In the genomic region with DNA sequence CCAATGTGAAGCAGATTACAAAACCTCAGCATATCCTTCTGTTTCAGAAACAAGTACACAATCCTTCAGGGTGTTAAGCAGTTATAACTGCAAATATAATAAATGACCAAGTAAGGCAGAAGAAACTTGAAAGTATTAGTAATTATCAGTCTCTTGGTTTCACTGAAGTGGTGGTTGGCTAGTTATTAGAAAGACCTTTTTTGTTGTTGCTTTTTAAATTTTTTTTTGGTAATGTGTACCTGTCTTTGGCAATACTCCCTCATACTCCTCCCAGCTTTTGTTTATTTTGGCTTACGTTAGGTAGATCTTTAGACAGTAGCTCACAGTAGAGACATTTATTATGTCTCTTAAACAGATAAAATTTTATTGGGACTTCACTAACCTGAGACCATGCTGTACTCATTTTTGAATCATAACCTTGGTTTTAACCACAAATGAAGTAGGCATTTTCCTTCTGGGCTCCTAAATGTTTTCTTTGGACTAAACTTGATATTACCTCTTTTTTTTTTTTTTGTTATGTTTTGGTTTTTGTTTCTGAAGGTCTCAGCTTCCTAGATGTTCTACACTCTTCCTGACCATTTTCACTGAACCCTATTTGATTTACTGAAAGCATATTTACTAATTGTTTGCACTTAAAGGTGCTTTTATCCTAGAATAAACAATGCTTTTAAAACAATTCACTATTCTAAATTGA, we compare ENCODE assay signal across 8 cellular contexts. TPM values are rescaled to one million over a fixed set of nuclear protein-coding genes. Genes with fewer than 3 reads are reported as not detected.
DNase-seq lines count a peak whose midpoint lies in the region; ATAC-seq, FAIRE-seq and TF ChIP-seq lines count a peak whose summit lies in the region.

No MANE protein-coding gene starts in this region.

- peak overlapping the region; percentile 87 for H3K27ac Mint-ChIP-seq in astrocyte (ENCODE audit: unreplicated experiment)

- ATAC-seq in GM19452 (IDR thresholded peaks at IDR 0.05; ENCODE audit: unreplicated experiment) (peak; percentile 70), HG03354 (IDR thresholded peaks at IDR 0.05; ENCODE audit: poor library complexity, severe bottlenecking, unreplicated experiment) (peak; percentile 68)

- H3K36me3 ChIP-seq in astrocyte (ENCODE audit: insufficient read depth, low read length) (no peaks in the 10 kb centered on the region), osteoblast (ENCODE audit: insufficient read depth, low read length) (no peaks in the 10 kb centered on the region), prostate gland (no peaks in the 10 kb centered on the region), spleen (no peaks in the 10 kb centered on the region)

- H3K79me2 ChIP-seq in astrocyte (ENCODE audit: insufficient read depth, low read length) (peaks cover 90% of the 10 kb centered on the region), osteoblast (ENCODE audit: insufficient read depth, low read length) (peaks cover 71% of the 10 kb centered on the region)

- intact Hi-C loops in prostate gland (cut with DNase I) = no loop called here
- intact Hi-C loops in cardiac septum (cut with DNase I) = no loop called here
- intact Hi-C loops in spleen (cut with DNase I; ENCODE audit: low total_unique reads) = no loop called here

- H3K27ac ChIP-seq in astrocyte (ENCODE audit: low read depth, low read length) = peak overlapping the region; percentile 94
- H3K27ac ChIP-seq in osteoblast (ENCODE audit: low read depth, low read length) = peak overlapping the region; percentile 83
- H3K27ac ChIP-seq in prostate gland = peak overlapping the region in 1 of 2 donors; percentile 33
- peak overlapping the region in 3 of 8 donors; percentile 24 to 36 (median 24) for H3K27ac ChIP-seq in spleen

- TF ChIP-seq POLR2A in prostate gland (IDR thresholded peaks at IDR 0.05) (no peak), spleen (IDR thresholded peaks at IDR 0.05) (no peak)

- 10% methylated on average over 1 of the region's 1 CpG for WGBS in prostate gland
- WGBS in spleen, 5 donors = 0 to 70% (median 40%) methylated on average over 1 of the region's 1 CpG

- H3K27me3 ChIP-seq in astrocyte (ENCODE audit: insufficient read depth, low read length) (no peaks in the 10 kb centered on the region), osteoblast (ENCODE audit: insufficient read depth, low read length) (no peaks in the 10 kb centered on the region), prostate gland (replicated peaks; ENCODE audit: insufficient read depth) (no peaks in the 10 kb centered on the region), spleen (replicated peaks in 1 of 7) (no peaks in the 10 kb centered on the region)

- peaks cover 41% of the 10 kb centered on the region for H3K4me1 Mint-ChIP-seq in astrocyte (ENCODE audit: low read depth, unreplicated experiment)

- peak; percentile 84 for DNase-seq in astrocyte (ENCODE audit: low read depth)
- no peak for DNase-seq in osteoblast (ENCODE audit: insufficient read length, low spot score, missing footprints)
- DNase-seq in prostate gland (ENCODE audit: low spot score) = no peak
- DNase-seq in cardiac septum (ENCODE audit: low spot score) = no peak
- no peak for DNase-seq in spleen
- no peak for DNase-seq in SW480 (ENCODE audit: low spot score)

- H3K9me3 ChIP-seq in astrocyte (ENCODE audit: insufficient read depth, low read depth, low read length) (no peaks in the 10 kb centered on the region), osteoblast (ENCODE audit: low read depth, low read length) (no peaks in the 10 kb centered on the region), prostate gland (no peaks in the 10 kb centered on the region), spleen (no peaks in the 10 kb centered on the region)

- H3K4me3 ChIP-seq in astrocyte (ENCODE audit: insufficient read depth, low read depth, low read length) (peak overlapping the region; percentile 21), osteoblast (ENCODE audit: insufficient read depth, low read length) (no peak overlapping the region), prostate gland (peak overlapping the region in 1 of 2 donors; percentile 0), spleen (no peak overlapping the region)

- no peaks in the 10 kb centered on the region for H3K9me3 Mint-ChIP-seq in astrocyte (ENCODE audit: unreplicated experiment)

- no peaks in the 10 kb centered on the region for H3K36me3 Mint-ChIP-seq in astrocyte (ENCODE audit: low read depth, unreplicated experiment)

- H2AFZ ChIP-seq in astrocyte (ENCODE audit: low read depth, low read length) (no peak overlapping the region), osteoblast (ENCODE audit: low read length) (no peak overlapping the region)

- peak overlapping the region; percentile 67 for H3K4me3 Mint-ChIP-seq in astrocyte (ENCODE audit: unreplicated experiment)

- H3K4me1 ChIP-seq in astrocyte (ENCODE audit: insufficient read depth, low read length) (peaks cover 26% of the 10 kb centered on the region), osteoblast (ENCODE audit: insufficient read depth, low read length) (peaks cover 26% of the 10 kb centered on the region), prostate gland (replicated peaks) (no peaks in the 10 kb centered on the region), spleen (peaks cover 13 to 88% (median 48%) of the 10 kb centered on the region in 6 donors)

- H3K27me3 Mint-ChIP-seq in astrocyte (ENCODE audit: low read depth, unreplicated experiment) = no peaks in the 10 kb centered on the region

- H3K9ac ChIP-seq in astrocyte (ENCODE audit: low read length) = peak overlapping the region; percentile 64

- peaks cover 48% of the 10 kb centered on the region for H4K20me1 ChIP-seq in astrocyte (ENCODE audit: insufficient read depth, low read length)
- peaks cover 9% of the 10 kb centered on the region for H4K20me1 ChIP-seq in osteoblast (ENCODE audit: insufficient read depth, low read length)

- H3K4me2 ChIP-seq in astrocyte (ENCODE audit: low read length) = peak overlapping the region; percentile 77
- H3K4me2 ChIP-seq in osteoblast (ENCODE audit: insufficient read depth, low read length) = peak overlapping the region; percentile 70

- no peak for TF ChIP-seq CTCF in astrocyte (IDR thresholded peaks at IDR 0.05; ENCODE audit: insufficient read depth, low read depth, low read length)
- TF ChIP-seq CTCF in osteoblast (IDR thresholded peaks at IDR 0.05; ENCODE audit: extremely low read depth, low read depth, low read length) = no peak
- TF ChIP-seq CTCF in prostate gland (IDR thresholded peaks at IDR 0.05) = no peak
- TF ChIP-seq CTCF in spleen (IDR thresholded peaks at IDR 0.05 in 8 of 11, conservative IDR thresholded peaks at IDR 0.05 in 3 of 11) = no peak

- peak; percentile 32 for FAIRE-seq in astrocyte (lab: Jason Lieb, UNC)

RNA-seq across cellular contexts. Expression of gene CD2AP, which starts 6.4 kb away (rescaled TPM):
- total RNA-seq in astrocyte (68.8 and 73.8 TPM in 2 replicates), osteoblast (26.2 and 30.4 TPM in 2 replicates), prostate gland (10 to 100 TPM; 30.3 to 33.6 TPM), cardiac septum (11.7 TPM), spleen (10 to 100 TPM; 25.3 to 41.9 (median 33.9) TPM)
- polyA plus RNA-seq in spleen = 10 to 100 TPM in 1 of 3 donors, 1 to 10 TPM in 2; 7.2 to 10.5 (median 8.4) TPM
